Comparison of ENCODE assay signal across 1 cellular context in the genomic region with DNA sequence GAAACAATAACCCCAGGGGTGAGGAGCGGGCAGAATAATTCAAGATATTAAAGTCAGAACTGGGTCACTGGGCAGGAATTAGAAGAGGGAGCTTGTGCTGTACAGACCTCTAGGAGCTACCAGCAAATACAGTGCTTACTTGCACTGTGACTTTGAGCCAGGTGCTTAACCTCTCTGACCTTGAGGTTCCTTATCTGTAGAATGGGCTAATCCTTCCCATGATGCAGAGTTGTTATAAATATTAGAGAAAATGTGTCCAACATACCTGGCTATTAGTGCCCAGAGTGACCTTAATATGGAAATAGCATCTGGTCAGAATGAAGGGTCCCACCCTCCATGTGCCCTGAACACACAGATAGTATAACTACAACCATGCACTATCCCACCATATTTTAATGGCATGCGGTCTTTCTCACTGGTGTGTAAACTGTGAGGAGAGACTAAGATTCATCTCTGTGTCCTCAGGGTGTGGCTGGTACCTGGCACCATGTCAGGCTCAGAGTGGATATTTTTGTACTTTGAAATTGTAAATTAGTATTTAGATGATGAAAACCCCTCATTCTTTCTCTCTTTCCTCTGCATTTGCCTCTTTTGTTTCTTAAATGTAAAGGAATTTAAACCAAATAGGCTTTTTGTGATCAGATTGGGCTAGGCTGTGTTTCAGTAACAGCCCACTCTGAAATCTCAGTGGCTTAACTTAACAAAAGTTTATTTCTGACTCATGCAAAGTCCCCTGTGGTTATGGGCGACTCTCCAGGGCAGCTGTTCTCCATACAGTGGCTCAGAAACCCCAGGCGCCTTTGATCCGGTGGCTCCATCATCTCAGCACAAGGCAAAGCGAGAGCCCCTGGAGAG.
TF ChIP-seq lines count a peak whose summit lies in the region.

No MANE protein-coding gene starts in this region.

TF ChIP-seq in HEK293, 187 proteins besides CTCF, POLR2A, EP300 and RAD21 (continued from another document):
- TF ChIP-seq ZNF433 (tag by site-specific recombination; IDR thresholded peaks at IDR 0.05; ENCODE audit: low read depth) (no peak), ZNF777 (tag by site-specific recombination; IDR thresholded peaks at IDR 0.05; ENCODE audit: borderline replicate concordance) (no peak), ZNF639 (tag by site-specific recombination; IDR thresholded peaks at IDR 0.05) (no peak), ZNF202 (tag by site-specific recombination; IDR thresholded peaks at IDR 0.05; ENCODE audit: borderline replicate concordance) (no peak), ZNF510 (tag by site-specific recombination; IDR thresholded peaks at IDR 0.05; ENCODE audit: insufficient replicate concordance) (no peak), ZNF660 (tag by site-specific recombination; IDR thresholded peaks at IDR 0.05) (0 out of 2 replicates have a peak, but pooled peaks have one; percentile 20), ZNF211 (tag by site-specific recombination; IDR thresholded peaks at IDR 0.05; ENCODE audit: low read depth) (no peak), ZBTB8A (tag by site-specific recombination; IDR thresholded peaks at IDR 0.05) (peak; percentile 45; the same call in 1 of the 2 replicates), ZNF221 (tag by site-specific recombination; IDR thresholded peaks at IDR 0.05; ENCODE audit: borderline replicate concordance) (no peak)
